Comparison of ENCODE assay signal across 17 cellular contexts in genomic region chr3:36269274-36269673, GRCh38.
DNase-seq lines count a peak whose midpoint lies in the region; ATAC-seq and TF ChIP-seq lines count a peak whose summit lies in the region.
"Had no signal": no experiment of that assay in that cellular context is flagged by ENCODE, and none has a peak within 500 bp of the region (broad histone marks: within the 10 kb centered on the region; RNA-seq: fewer than 3 reads in every experiment).

No MANE protein-coding gene starts in this region.

- H3K9me3 Mint-ChIP-seq in WTC11 = peaks cover 7% of the 10 kb centered on the region; the same call in 1 of the 2 replicates

- TF ChIP-seq CTCF in HEK293 (tag by site-specific recombination; IDR thresholded peaks at IDR 0.05) (no peak), WTC11 (IDR thresholded peaks at IDR 0.05) (no peak), upper lobe of right lung (IDR thresholded peaks at IDR 0.05) (no peak)

- CTCF ChIA-PET in HEK293 (lab: Yijun Ruan, JAX) = no interaction called here
- CTCF ChIA-PET in WTC11 (lab: Charles Lee) = no interaction called here

- no peaks in the 10 kb centered on the region for H3K9me3 ChIP-seq in HEK293 (ENCODE audit: control insufficient read depth, insufficient read depth, low read depth, low read length)
- no peaks in the 10 kb centered on the region for H3K9me3 ChIP-seq in upper lobe of right lung
- H3K9me3 ChIP-seq: A549 had no signal

- no peaks in the 10 kb centered on the region; the same call in 1 of the 2 replicates for H3K4me1 Mint-ChIP-seq in WTC11
- H3K4me1 Mint-ChIP-seq: CD4-positive, alpha-beta memory T cell had no signal

- H3K27ac ChIP-seq in ACC112 (ENCODE audit: low read depth, low read length) (no peak overlapping the region), HEK293 (ENCODE audit: extremely low read depth, low read depth, low read length) (no peak overlapping the region), upper lobe of right lung (no peak overlapping the region)
- H3K27ac ChIP-seq: A549 had no signal

- no peak overlapping the region for H3K27ac Mint-ChIP-seq in WTC11
- H3K27ac Mint-ChIP-seq: CD4-positive, alpha-beta memory T cell had no signal

- intact Hi-C loops in upper lobe of right lung (cut with DNase I) = no loop called here

- peak overlapping the region; percentile 36 for H2AFZ ChIP-seq in ACC112 (ENCODE audit: low read length, unreplicated experiment)

- H3K79me2 ChIP-seq in ACC112 (ENCODE audit: control insufficient read depth, insufficient read depth, low read length, unreplicated experiment) = no peaks in the 10 kb centered on the region

- H3K27me3 ChIP-seq in ACC112 (ENCODE audit: insufficient read depth, low read length) (peaks cover 4% of the 10 kb centered on the region; the same call in 1 of the 2 replicates), upper lobe of right lung (no peaks in the 10 kb centered on the region)

- ATAC-seq in WTC11 (no peak), upper lobe of right lung (no peak)
- ATAC-seq: A549 had no signal

- H3K36me3 Mint-ChIP-seq in WTC11 = no peaks in the 10 kb centered on the region
- H3K36me3 Mint-ChIP-seq: CD4-positive, alpha-beta memory T cell had no signal

- no peaks in the 10 kb centered on the region for H3K27me3 Mint-ChIP-seq in WTC11 (ENCODE audit: low read depth)
- H3K27me3 Mint-ChIP-seq: CD4-positive, alpha-beta memory T cell had no signal

- POLR2A ChIA-PET in HEK293 (lab: Yijun Ruan, JAX) (no interaction called here), WTC11 (lab: Charles Lee) (no interaction called here)

- peak; percentile 9 for DNase-seq in OCI-M1 (lab: John Stamatoyannopoulos, UW)
- DNase-seq in WTC11 (ENCODE audit: low spot score) = no peak
- DNase-seq in NOMO-1 treated with dmso at 0.1 percent for 144 hours (lab: John Stamatoyannopoulos, UW; ENCODE audit: unreplicated experiment) = no peak
- no peak for DNase-seq in upper lobe of right lung
- DNase-seq: 8988T; C1 segment of cervical spinal cord; Calu3; CD4-positive, alpha-beta memory T cell; COR-L47; DMS53; DMS79 treated with DMSO at 0.1 percent for 48 hours; GF-D8; H7; HCEC 1CT had no signal

- H3K4me3 ChIP-seq in ACC112 (ENCODE audit: low read depth, low read length) = peak overlapping the region; percentile 55
- no peak overlapping the region for H3K4me3 ChIP-seq in HEK293 (ENCODE audit: low read depth, low read length)
- no peak overlapping the region for H3K4me3 ChIP-seq in upper lobe of right lung
- H3K4me3 ChIP-seq: A549 had no signal

- H3K36me3 ChIP-seq in ACC112 (ENCODE audit: insufficient read depth, low read length) (no peaks in the 10 kb centered on the region), HEK293 (ENCODE audit: control insufficient read depth in 2 of 2, insufficient read depth in 1 of 2, low read length in 2 of 2) (no peaks in the 10 kb centered on the region), upper lobe of right lung (no peaks in the 10 kb centered on the region)

- H3K4me1 ChIP-seq in ACC112 (ENCODE audit: control insufficient read depth, insufficient read depth, low read length, unreplicated experiment) (no peaks in the 10 kb centered on the region), HEK293 (ENCODE audit: control insufficient read depth, insufficient read depth, low read length) (no peaks in the 10 kb centered on the region), upper lobe of right lung (no peaks in the 10 kb centered on the region)
- H3K4me1 ChIP-seq: A549 had no signal

- no peak overlapping the region for H3K4me3 Mint-ChIP-seq in WTC11
- H3K4me3 Mint-ChIP-seq: CD4-positive, alpha-beta memory T cell had no signal

TF ChIP-seq in HEK293, 187 proteins besides CTCF, POLR2A, EP300 and RAD21:
- TF ChIP-seq ZFP37 (tag by site-specific recombination; IDR thresholded peaks at IDR 0.05) = no peak
- TF ChIP-seq PRDM1 (tag by site-specific recombination; IDR thresholded peaks at IDR 0.05) = peak; percentile 84

TF ChIP-seq in WTC11, 78 proteins besides CTCF, POLR2A, EP300 and RAD21:
- TF ChIP-seq USF2 (CRISPR knock-in tag; IDR thresholded peaks at IDR 0.05) = no peak
- no peak for TF ChIP-seq ZNF532 (CRISPR knock-in tag; IDR thresholded peaks at IDR 0.05; ENCODE audit: borderline replicate concordance)
- no peak for TF ChIP-seq JUN (CRISPR knock-in tag; IDR thresholded peaks at IDR 0.05)
- TF ChIP-seq ZNF425 (CRISPR knock-in tag; conservative IDR thresholded peaks at IDR 0.05) = no peak
- TF ChIP-seq E2F5 (CRISPR knock-in tag; IDR thresholded peaks at IDR 0.05) = no peak
- TF ChIP-seq HMGXB4 (CRISPR knock-in tag; IDR thresholded peaks at IDR 0.05) = no peak
- TF ChIP-seq TEAD1 (CRISPR knock-in tag; IDR thresholded peaks at IDR 0.05) = no peak
- TF ChIP-seq CREM (CRISPR knock-in tag; IDR thresholded peaks at IDR 0.05) = no peak
